ENCODE assay signal across 31 cellular contexts in the genomic region with DNA sequence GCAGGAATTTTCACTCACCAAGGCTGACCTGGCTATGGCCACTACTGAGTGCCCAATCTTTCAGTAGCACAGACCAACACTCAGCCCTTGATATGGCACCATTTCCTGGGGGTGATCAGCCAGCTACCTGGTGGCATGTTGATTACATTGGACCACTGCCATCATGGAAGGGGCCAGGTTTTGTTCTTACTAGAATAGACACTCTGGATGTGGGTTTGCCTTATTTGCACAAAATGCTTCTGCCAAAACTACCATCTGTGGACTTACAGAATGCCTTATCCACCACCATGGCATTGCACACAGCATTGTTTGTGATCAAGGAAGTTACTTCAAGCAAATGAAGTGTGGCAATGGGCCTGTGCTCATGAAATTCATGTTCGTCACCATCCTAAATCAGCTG.
"Had no signal": no experiment of that assay in that cellular context is flagged by ENCODE, and none has a peak within 500 bp of the region (broad histone marks: within the 10 kb centered on the region; RNA-seq: fewer than 3 reads in every experiment).

No MANE protein-coding gene starts in this region.

- H3K9ac ChIP-seq: neural progenitor cell, parathyroid adenoma had no signal

- H3K9me3 ChIP-seq: body of pancreas, uterus had no signal

- H3K36me3 Mint-ChIP-seq: activated CD8-positive, alpha-beta memory T cell treated with anti-CD3 and anti-CD28 coated beads, Interleukin-2, amount 10 ng/mL, durations not matched to agents 7 days and 5 days; activated naive CD8-positive, alpha-beta T cell; immature natural killer cell; memory B cell; naive thymus-derived CD4-positive, alpha-beta T cell; neural progenitor cell; stimulated activated memory B cell treated with anti-CD40 and anti-IgM and Interleukin-4, amounts not matched to agents 10 μg/mL and 1 μg/mL and 100 μg/mL, for 72 hours; type B pancreatic cell had no signal

- H3K4me1 ChIP-seq: body of pancreas, neural progenitor cell, parathyroid adenoma, psoas muscle, right atrium auricular region, uterus had no signal

- H3K4me2 ChIP-seq: neural progenitor cell, smooth muscle cell had no signal

- H3K9me3 Mint-ChIP-seq: neural progenitor cell; stimulated activated naive CD8-positive, alpha-beta T cell treated with anti-CD3 and anti-CD28 coated beads, Interleukin-15, amount 100 ng/mL, for 72 hours had no signal

- H3K36me3 ChIP-seq: neural progenitor cell, right atrium auricular region, uterus had no signal

- H2AFZ ChIP-seq: neural progenitor cell, parathyroid adenoma had no signal

- H3K4me3 ChIP-seq: body of pancreas, neural progenitor cell, psoas muscle, right atrium auricular region, smooth muscle cell, uterus had no signal

- H3K27me3 Mint-ChIP-seq: activated CD4-positive, alpha-beta T cell treated with anti-CD3 and anti-CD28 coated beads for 36 hours; activated CD8-positive, alpha-beta memory T cell treated with anti-CD3 and anti-CD28 coated beads, Interleukin-2, amount 10 ng/mL, durations not matched to agents 7 days and 5 days; activated naive CD8-positive, alpha-beta T cell; effector memory CD8-positive, alpha-beta T cell; memory B cell; stimulated activated memory B cell treated with anti-CD40 and anti-IgM and Interleukin-4, amounts not matched to agents 10 μg/mL and 1 μg/mL and 100 μg/mL, for 72 hours; stimulated activated naive CD8-positive, alpha-beta T cell treated with anti-CD3 and anti-CD28 coated beads, Interleukin-15, amount 100 ng/mL, for 72 hours; type B pancreatic cell had no signal

- H3K27me3 ChIP-seq: body of pancreas, neural progenitor cell, right atrium auricular region, uterus had no signal

- DNase-seq: activated CD4-positive, alpha-beta T cell treated with anti-CD3 and anti-CD28 coated beads for 36 hours; activated CD4-positive, CD25-positive, alpha-beta regulatory T cell; activated CD8-positive, alpha-beta memory T cell treated with anti-CD3 and anti-CD28 coated beads, Interleukin-2, amount 10 ng/mL, durations not matched to agents 7 days and 5 days; activated CD8-positive, alpha-beta T cell treated with anti-CD3 and anti-CD28 coated beads, Interleukin-2, amount 10 ng/mL, durations not matched to agents 7 days and 5 days; activated naive CD4-positive, alpha-beta T cell; activated T-cell treated with anti-CD3 and anti-CD28 coated beads, Interleukin-2, amount 50 U/mL, for 48 hours; anterior cingulate cortex; body of pancreas; cortex of kidney; effector memory CD8-positive, alpha-beta T cell; erythroblast; head of caudate nucleus; hypothalamus; immature natural killer cell; midbrain; naive thymus-derived CD4-positive, alpha-beta T cell; occipital lobe; psoas muscle; stimulated activated CD4-positive, alpha-beta T cell treated with anti-CD3 and anti-CD28 coated beads, Interleukin-1b, Interleukin-23, amount 100 ng/mL, for 48 hours; stimulated activated CD4-positive, alpha-beta T cell treated with anti-CD3 and anti-CD28 coated beads, Interleukin-4, amount 100 ng/mL, for 4 hours; stimulated activated CD8-positive, alpha-beta memory T cell treated with anti-CD3 and anti-CD28 coated beads, Interleukin-4, amount 100 ng/mL, for 48 hours; stimulated activated naive CD8-positive, alpha-beta T cell treated with anti-CD3 and anti-CD28 coated beads, Interleukin-15, amount 100 ng/mL, for 72 hours; uterus had no signal

- H3K4me1 Mint-ChIP-seq: activated CD4-positive, alpha-beta T cell treated with anti-CD3 and anti-CD28 coated beads for 36 hours; activated CD8-positive, alpha-beta memory T cell treated with anti-CD3 and anti-CD28 coated beads, Interleukin-2, amount 10 ng/mL, durations not matched to agents 7 days and 5 days; immature natural killer cell; memory B cell; naive thymus-derived CD4-positive, alpha-beta T cell; neural progenitor cell; stimulated activated memory B cell treated with anti-CD40 and anti-IgM and Interleukin-4, amounts not matched to agents 10 μg/mL and 1 μg/mL and 100 μg/mL, for 72 hours; stimulated activated naive CD8-positive, alpha-beta T cell treated with anti-CD3 and anti-CD28 coated beads, Interleukin-15, amount 100 ng/mL, for 72 hours had no signal

- H3K79me2 ChIP-seq: parathyroid adenoma had no signal

- H3K27ac ChIP-seq: body of pancreas, neural progenitor cell, parathyroid adenoma, psoas muscle, right atrium auricular region, uterus had no signal

- H3K27ac Mint-ChIP-seq: activated CD4-positive, alpha-beta T cell treated with anti-CD3 and anti-CD28 coated beads for 36 hours; activated CD8-positive, alpha-beta memory T cell treated with anti-CD3 and anti-CD28 coated beads, Interleukin-2, amount 10 ng/mL, durations not matched to agents 7 days and 5 days; activated CD8-positive, alpha-beta T cell treated with anti-CD3 and anti-CD28 coated beads, Interleukin-2, amount 10 ng/mL, durations not matched to agents 7 days and 5 days; activated naive CD8-positive, alpha-beta T cell; effector memory CD8-positive, alpha-beta T cell; immature natural killer cell; memory B cell; naive thymus-derived CD4-positive, alpha-beta T cell; neural progenitor cell; stimulated activated memory B cell treated with anti-CD40 and anti-IgM and Interleukin-4, amounts not matched to agents 10 μg/mL and 1 μg/mL and 100 μg/mL, for 72 hours; stimulated activated naive CD8-positive, alpha-beta T cell treated with anti-CD3 and anti-CD28 coated beads, Interleukin-15, amount 100 ng/mL, for 72 hours; type B pancreatic cell had no signal

- H3K4me3 Mint-ChIP-seq: activated CD4-positive, alpha-beta T cell treated with anti-CD3 and anti-CD28 coated beads for 36 hours; activated CD8-positive, alpha-beta memory T cell treated with anti-CD3 and anti-CD28 coated beads, Interleukin-2, amount 10 ng/mL, durations not matched to agents 7 days and 5 days; activated CD8-positive, alpha-beta T cell treated with anti-CD3 and anti-CD28 coated beads, Interleukin-2, amount 10 ng/mL, durations not matched to agents 7 days and 5 days; activated naive CD8-positive, alpha-beta T cell; effector memory CD8-positive, alpha-beta T cell; immature natural killer cell; memory B cell; naive thymus-derived CD4-positive, alpha-beta T cell; neural progenitor cell; stimulated activated memory B cell treated with anti-CD40 and anti-IgM and Interleukin-4, amounts not matched to agents 10 μg/mL and 1 μg/mL and 100 μg/mL, for 72 hours; stimulated activated naive CD8-positive, alpha-beta T cell treated with anti-CD3 and anti-CD28 coated beads, Interleukin-15, amount 100 ng/mL, for 72 hours; type B pancreatic cell had no signal
